ENCODE assay signal across 1 cellular context in the genomic region with DNA sequence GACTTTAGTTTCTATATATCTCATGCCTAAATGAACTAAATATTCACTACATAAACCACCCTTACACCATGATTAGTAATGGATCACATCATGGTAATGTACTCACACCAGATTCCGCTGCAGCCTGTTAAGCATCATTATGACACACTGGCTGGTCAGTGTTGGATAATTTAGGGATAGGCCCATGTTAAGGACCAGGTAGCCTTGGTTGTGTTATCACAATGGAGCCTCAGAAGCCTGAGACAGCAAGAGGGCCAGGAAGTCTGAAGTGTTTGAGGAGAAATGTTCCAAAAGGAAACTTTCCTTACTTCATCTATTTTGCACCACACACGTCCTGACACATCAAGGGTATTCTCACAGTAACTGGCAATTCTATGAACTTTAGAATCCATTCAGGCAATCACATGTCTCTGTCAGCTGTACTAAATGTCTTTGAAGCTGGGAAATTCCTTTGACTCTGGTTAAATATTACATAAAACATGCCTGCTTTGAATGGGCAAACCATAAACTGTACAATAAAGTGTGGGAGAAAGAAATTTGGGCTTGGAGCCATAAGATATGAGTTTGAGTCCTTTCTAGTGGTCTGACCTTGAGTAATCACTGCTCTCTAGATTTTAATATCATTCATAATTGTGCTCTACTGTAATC.
TF ChIP-seq lines count a peak whose summit lies in the region.

No MANE protein-coding gene starts in this region.

TF ChIP-seq in H1, 55 proteins besides CTCF, POLR2A, EP300 and RAD21:
- TF ChIP-seq SP4 (IDR thresholded peaks at IDR 0.05; ENCODE audit: low read length) (no peak), CREB1 (IDR thresholded peaks at IDR 0.05) (no peak), SP1 (IDR thresholded peaks at IDR 0.05; ENCODE audit: low read depth, low read length) (no peak), HDAC6 (IDR thresholded peaks at IDR 0.05; ENCODE audit: low read depth, low read length) (no peak), CEBPB (IDR thresholded peaks at IDR 0.05; ENCODE audit: low read depth, low read length) (no peak), NRF1 (IDR thresholded peaks at IDR 0.05; ENCODE audit: low read depth, low read length) (no peak), POU5F1 (IDR thresholded peaks at IDR 0.05; ENCODE audit: low read depth, low read length) (no peak), FOSL1 (IDR thresholded peaks at IDR 0.05; ENCODE audit: insufficient read depth, low read depth, low read length) (no peak), NANOG (IDR thresholded peaks at IDR 0.05; ENCODE audit: insufficient read depth, low read depth, low read length, poor library complexity, severe bottlenecking) (no peak), BCL11A (IDR thresholded peaks at IDR 0.05; ENCODE audit: low read depth in 2 of 2, low read length in 2 of 2) (no peak), CTBP2 (IDR thresholded peaks at IDR 0.05; ENCODE audit: borderline replicate concordance, insufficient read depth, insufficient read length, low read length) (no peak), TCF12 (IDR thresholded peaks at IDR 0.05; ENCODE audit: low read depth, low read length) (no peak), ZNF274 (IDR thresholded peaks at IDR 0.05; ENCODE audit: borderline replicate concordance, extremely low read depth, low read length) (no peak), KDM5A (IDR thresholded peaks at IDR 0.05; ENCODE audit: low read length) (no peak), SP2 (IDR thresholded peaks at IDR 0.05; ENCODE audit: low read length) (no peak), PHF8 (conservative IDR thresholded peaks at IDR 0.05; ENCODE audit: low read depth, low read length) (no peak)
- TF ChIP-seq, protein P1, sequence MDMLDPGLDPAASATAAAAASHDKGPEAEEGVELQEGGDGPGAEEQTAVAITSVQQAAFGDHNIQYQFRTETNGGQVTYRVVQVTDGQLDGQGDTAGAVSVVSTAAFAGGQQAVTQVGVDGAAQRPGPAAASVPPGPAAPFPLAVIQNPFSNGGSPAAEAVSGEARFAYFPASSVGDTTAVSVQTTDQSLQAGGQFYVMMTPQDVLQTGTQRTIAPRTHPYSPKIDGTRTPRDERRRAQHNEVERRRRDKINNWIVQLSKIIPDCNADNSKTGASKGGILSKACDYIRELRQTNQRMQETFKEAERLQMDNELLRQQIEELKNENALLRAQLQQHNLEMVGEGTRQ (IDR thresholded peaks at IDR 0.05; ENCODE audit: low read length) = no peak
- TF ChIP-seq, protein P2, sequence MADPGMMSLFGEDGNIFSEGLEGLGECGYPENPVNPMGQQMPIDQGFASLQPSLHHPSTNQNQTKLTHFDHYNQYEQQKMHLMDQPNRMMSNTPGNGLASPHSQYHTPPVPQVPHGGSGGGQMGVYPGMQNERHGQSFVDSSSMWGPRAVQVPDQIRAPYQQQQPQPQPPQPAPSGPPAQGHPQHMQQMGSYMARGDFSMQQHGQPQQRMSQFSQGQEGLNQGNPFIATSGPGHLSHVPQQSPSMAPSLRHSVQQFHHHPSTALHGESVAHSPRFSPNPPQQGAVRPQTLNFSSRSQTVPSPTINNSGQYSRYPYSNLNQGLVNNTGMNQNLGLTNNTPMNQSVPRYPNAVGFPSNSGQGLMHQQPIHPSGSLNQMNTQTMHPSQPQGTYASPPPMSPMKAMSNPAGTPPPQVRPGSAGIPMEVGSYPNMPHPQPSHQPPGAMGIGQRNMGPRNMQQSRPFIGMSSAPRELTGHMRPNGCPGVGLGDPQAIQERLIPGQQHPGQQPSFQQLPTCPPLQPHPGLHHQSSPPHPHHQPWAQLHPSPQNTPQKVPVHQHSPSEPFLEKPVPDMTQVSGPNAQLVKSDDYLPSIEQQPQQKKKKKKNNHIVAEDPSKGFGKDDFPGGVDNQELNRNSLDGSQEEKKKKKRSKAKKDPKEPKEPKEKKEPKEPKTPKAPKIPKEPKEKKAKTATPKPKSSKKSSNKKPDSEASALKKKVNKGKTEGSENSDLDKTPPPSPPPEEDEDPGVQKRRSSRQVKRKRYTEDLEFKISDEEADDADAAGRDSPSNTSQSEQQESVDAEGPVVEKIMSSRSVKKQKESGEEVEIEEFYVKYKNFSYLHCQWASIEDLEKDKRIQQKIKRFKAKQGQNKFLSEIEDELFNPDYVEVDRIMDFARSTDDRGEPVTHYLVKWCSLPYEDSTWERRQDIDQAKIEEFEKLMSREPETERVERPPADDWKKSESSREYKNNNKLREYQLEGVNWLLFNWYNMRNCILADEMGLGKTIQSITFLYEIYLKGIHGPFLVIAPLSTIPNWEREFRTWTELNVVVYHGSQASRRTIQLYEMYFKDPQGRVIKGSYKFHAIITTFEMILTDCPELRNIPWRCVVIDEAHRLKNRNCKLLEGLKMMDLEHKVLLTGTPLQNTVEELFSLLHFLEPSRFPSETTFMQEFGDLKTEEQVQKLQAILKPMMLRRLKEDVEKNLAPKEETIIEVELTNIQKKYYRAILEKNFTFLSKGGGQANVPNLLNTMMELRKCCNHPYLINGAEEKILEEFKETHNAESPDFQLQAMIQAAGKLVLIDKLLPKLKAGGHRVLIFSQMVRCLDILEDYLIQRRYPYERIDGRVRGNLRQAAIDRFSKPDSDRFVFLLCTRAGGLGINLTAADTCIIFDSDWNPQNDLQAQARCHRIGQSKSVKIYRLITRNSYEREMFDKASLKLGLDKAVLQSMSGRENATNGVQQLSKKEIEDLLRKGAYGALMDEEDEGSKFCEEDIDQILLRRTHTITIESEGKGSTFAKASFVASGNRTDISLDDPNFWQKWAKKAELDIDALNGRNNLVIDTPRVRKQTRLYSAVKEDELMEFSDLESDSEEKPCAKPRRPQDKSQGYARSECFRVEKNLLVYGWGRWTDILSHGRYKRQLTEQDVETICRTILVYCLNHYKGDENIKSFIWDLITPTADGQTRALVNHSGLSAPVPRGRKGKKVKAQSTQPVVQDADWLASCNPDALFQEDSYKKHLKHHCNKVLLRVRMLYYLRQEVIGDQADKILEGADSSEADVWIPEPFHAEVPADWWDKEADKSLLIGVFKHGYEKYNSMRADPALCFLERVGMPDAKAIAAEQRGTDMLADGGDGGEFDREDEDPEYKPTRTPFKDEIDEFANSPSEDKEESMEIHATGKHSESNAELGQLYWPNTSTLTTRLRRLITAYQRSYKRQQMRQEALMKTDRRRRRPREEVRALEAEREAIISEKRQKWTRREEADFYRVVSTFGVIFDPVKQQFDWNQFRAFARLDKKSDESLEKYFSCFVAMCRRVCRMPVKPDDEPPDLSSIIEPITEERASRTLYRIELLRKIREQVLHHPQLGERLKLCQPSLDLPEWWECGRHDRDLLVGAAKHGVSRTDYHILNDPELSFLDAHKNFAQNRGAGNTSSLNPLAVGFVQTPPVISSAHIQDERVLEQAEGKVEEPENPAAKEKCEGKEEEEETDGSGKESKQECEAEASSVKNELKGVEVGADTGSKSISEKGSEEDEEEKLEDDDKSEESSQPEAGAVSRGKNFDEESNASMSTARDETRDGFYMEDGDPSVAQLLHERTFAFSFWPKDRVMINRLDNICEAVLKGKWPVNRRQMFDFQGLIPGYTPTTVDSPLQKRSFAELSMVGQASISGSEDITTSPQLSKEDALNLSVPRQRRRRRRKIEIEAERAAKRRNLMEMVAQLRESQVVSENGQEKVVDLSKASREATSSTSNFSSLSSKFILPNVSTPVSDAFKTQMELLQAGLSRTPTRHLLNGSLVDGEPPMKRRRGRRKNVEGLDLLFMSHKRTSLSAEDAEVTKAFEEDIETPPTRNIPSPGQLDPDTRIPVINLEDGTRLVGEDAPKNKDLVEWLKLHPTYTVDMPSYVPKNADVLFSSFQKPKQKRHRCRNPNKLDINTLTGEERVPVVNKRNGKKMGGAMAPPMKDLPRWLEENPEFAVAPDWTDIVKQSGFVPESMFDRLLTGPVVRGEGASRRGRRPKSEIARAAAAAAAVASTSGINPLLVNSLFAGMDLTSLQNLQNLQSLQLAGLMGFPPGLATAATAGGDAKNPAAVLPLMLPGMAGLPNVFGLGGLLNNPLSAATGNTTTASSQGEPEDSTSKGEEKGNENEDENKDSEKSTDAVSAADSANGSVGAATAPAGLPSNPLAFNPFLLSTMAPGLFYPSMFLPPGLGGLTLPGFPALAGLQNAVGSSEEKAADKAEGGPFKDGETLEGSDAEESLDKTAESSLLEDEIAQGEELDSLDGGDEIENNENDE (IDR thresholded peaks at IDR 0.05; ENCODE audit: insufficient replicate concordance, low read length) = no peak
